Comparison of ENCODE assay signal across 28 cellular contexts in genomic region chr2:67627456-67627855, GRCh38.
"Had no signal": no experiment of that assay in that cellular context is flagged by ENCODE, and none has a peak within 500 bp of the region (broad histone marks: within the 10 kb centered on the region; RNA-seq: fewer than 3 reads in every experiment).

No MANE protein-coding gene starts in this region.

- DNase-seq: activated CD4-positive, alpha-beta T cell treated with anti-CD3 and anti-CD28 coated beads for 36 hours; activated CD4-positive, alpha-beta T cell treated with anti-CD3 and anti-CD28 coated beads, Interleukin-2, amount 10 ng/mL, durations not matched to agents 7 days and 5 days; activated CD4-positive, alpha-beta T cell treated with anti-CD3 and anti-CD28 coated beads, Interleukin-2, amount 50 U/mL, for 48 hours; activated CD8-positive, alpha-beta T cell treated with anti-CD3 and anti-CD28 coated beads, Interleukin-2, amount 10 ng/mL, durations not matched to agents 7 days and 5 days; activated gamma-delta T cell; activated naive CD4-positive, alpha-beta T cell treated with Interleukin-2 at 50 U/mL for 16 hours; activated naive CD8-positive, alpha-beta T cell treated with anti-CD3 and anti-CD28 coated beads, Interleukin-2, amount 10 ng/mL, durations not matched to agents 7 days and 5 days; activated T-cell treated with anti-CD3 and anti-CD28 coated beads, Interleukin-2, amount 50 U/mL, for 24 hours; caudate nucleus; MM.1S; MV-4-11; NCI-H1092; NCI-H1436 treated with DMSO at 0.1 percent for 48 hours; NCI-H1694 treated with DMSO at 0.1 percent for 48 hours; NCI-H2029; NCI-H510A; NCI-H748 treated with DMSO at 0.1 percent for 48 hours; NK-92 treated with Interleukin-12 subunit alpha and Interleukin-12 subunit beta, amount 100 ng/mL, for 24 hours; PC-3; Peyer's patch; SK-N-SH; T-helper 17 cell had no signal

- H3K9ac ChIP-seq: KMS-11, SK-N-SH had no signal

- H3K9me3 Mint-ChIP-seq: activated CD4-positive, alpha-beta T cell treated with anti-CD3 and anti-CD28 coated beads, Interleukin-2, amount 10 ng/mL, durations not matched to agents 7 days and 5 days; activated naive CD4-positive, alpha-beta T cell treated with anti-CD3 and anti-CD28 coated beads, Interleukin-2, amount 50 U/mL, for 24 hours; activated T-helper 2 cell treated with anti-CD3 and anti-CD28 coated beads, Interferon-gamma antibody, Interleukin-2, Interleukin-4, amounts not matched to agents 10 μg/mL and 5 μg/mL and 100 μg/mL, durations not matched to agents 14 hours and 24 hours and 36 hours had no signal

- H3K27ac Mint-ChIP-seq: activated CD4-positive, alpha-beta T cell treated with anti-CD3 and anti-CD28 coated beads for 36 hours; activated CD4-positive, alpha-beta T cell treated with anti-CD3 and anti-CD28 coated beads, Interleukin-2, amount 10 ng/mL, durations not matched to agents 7 days and 5 days; activated CD8-positive, alpha-beta T cell treated with anti-CD3 and anti-CD28 coated beads, Interleukin-2, amount 10 ng/mL, durations not matched to agents 7 days and 5 days; activated naive CD4-positive, alpha-beta T cell treated with anti-CD3 and anti-CD28 coated beads, Interleukin-2, amount 50 U/mL, for 24 hours; activated naive CD8-positive, alpha-beta T cell treated with anti-CD3 and anti-CD28 coated beads, Interleukin-2, amount 10 ng/mL, durations not matched to agents 7 days and 5 days; activated T-cell treated with anti-CD3 and anti-CD28 coated beads, Interleukin-2, amount 50 U/mL, for 24 hours; activated T-helper 2 cell treated with anti-CD3 and anti-CD28 coated beads, Interferon-gamma antibody, Interleukin-2, Interleukin-4, amounts not matched to agents 10 μg/mL and 5 μg/mL and 100 μg/mL, durations not matched to agents 14 hours and 24 hours and 36 hours; brain; T-helper 17 cell; WTC11 had no signal

- H3K4me1 ChIP-seq: Peyer's patch had no signal

- H3K4me1 Mint-ChIP-seq: activated CD4-positive, alpha-beta T cell treated with anti-CD3 and anti-CD28 coated beads for 36 hours; activated CD4-positive, alpha-beta T cell treated with anti-CD3 and anti-CD28 coated beads, Interleukin-2, amount 10 ng/mL, durations not matched to agents 7 days and 5 days; activated naive CD4-positive, alpha-beta T cell treated with anti-CD3 and anti-CD28 coated beads, Interleukin-2, amount 50 U/mL, for 24 hours; activated naive CD8-positive, alpha-beta T cell treated with anti-CD3 and anti-CD28 coated beads, Interleukin-2, amount 10 ng/mL, durations not matched to agents 7 days and 5 days; T-helper 17 cell; WTC11 had no signal

- H3K4me3 ChIP-seq: Peyer's patch had no signal

- H3K27me3 ChIP-seq: Peyer's patch had no signal

- H3K4me2 ChIP-seq: KMS-11, SK-N-SH had no signal

- H3K27me3 Mint-ChIP-seq: activated CD4-positive, alpha-beta T cell treated with anti-CD3 and anti-CD28 coated beads, Interleukin-2, amount 10 ng/mL, durations not matched to agents 7 days and 5 days; activated T-cell treated with anti-CD3 and anti-CD28 coated beads, Interleukin-2, amount 50 U/mL, for 24 hours had no signal

- H3K9me2 ChIP-seq: SK-N-SH had no signal

- H3K9me3 ChIP-seq: Peyer's patch, SK-N-SH had no signal

- H3K36me3 Mint-ChIP-seq: activated naive CD4-positive, alpha-beta T cell treated with anti-CD3 and anti-CD28 coated beads, Interleukin-2, amount 50 U/mL, for 24 hours; activated naive CD8-positive, alpha-beta T cell treated with anti-CD3 and anti-CD28 coated beads, Interleukin-2, amount 10 ng/mL, durations not matched to agents 7 days and 5 days; brain; WTC11 had no signal

- H3K36me3 ChIP-seq: Peyer's patch had no signal

- H3K27ac ChIP-seq: KMS-11, Peyer's patch, RWPE1 had no signal

- H3K4me3 Mint-ChIP-seq: activated CD4-positive, alpha-beta T cell treated with anti-CD3 and anti-CD28 coated beads for 36 hours; activated CD4-positive, alpha-beta T cell treated with anti-CD3 and anti-CD28 coated beads, Interleukin-2, amount 10 ng/mL, durations not matched to agents 7 days and 5 days; activated CD8-positive, alpha-beta T cell treated with anti-CD3 and anti-CD28 coated beads, Interleukin-2, amount 10 ng/mL, durations not matched to agents 7 days and 5 days; activated naive CD4-positive, alpha-beta T cell treated with anti-CD3 and anti-CD28 coated beads, Interleukin-2, amount 50 U/mL, for 24 hours; activated naive CD8-positive, alpha-beta T cell treated with anti-CD3 and anti-CD28 coated beads, Interleukin-2, amount 10 ng/mL, durations not matched to agents 7 days and 5 days; activated T-cell treated with anti-CD3 and anti-CD28 coated beads, Interleukin-2, amount 50 U/mL, for 24 hours; brain; T-helper 17 cell; WTC11 had no signal
